23 cellular contexts compared by ENCODE assay signal in genomic region chr4:42478509-42478908, GRCh38.
DNase-seq lines count a peak whose midpoint lies in the region; ATAC-seq and TF ChIP-seq lines count a peak whose summit lies in the region.
"Had no signal": no experiment of that assay in that cellular context is flagged by ENCODE, and none has a peak within 500 bp of the region (broad histone marks: within the 10 kb centered on the region; RNA-seq: fewer than 3 reads in every experiment).

No MANE protein-coding gene starts in this region.

- H3K27me3 ChIP-seq in MM.1S (replicated peaks; ENCODE audit: insufficient read depth, low read length): no peaks in the 10 kb centered on the region
- H3K27me3 ChIP-seq: ascending aorta, stomach, tibial nerve had no signal

- TF ChIP-seq CTCF in OCI-LY7 (conservative IDR thresholded peaks at IDR 0.05; ENCODE audit: low read length): no peak
- TF ChIP-seq CTCF in MM.1S (IDR thresholded peaks at IDR 0.05; ENCODE audit: low read length): no peak

- no peak for DNase-seq in 8988T
- no peak for DNase-seq in HEK293T (ENCODE audit: extremely low spot score)
- DNase-seq in OCI-LY7 (ENCODE audit: low spot score): no peak
- no peak for DNase-seq in MM.1S
- DNase-seq: C1 segment of cervical spinal cord; DMS79 treated with DMSO at 0.1 percent for 48 hours; islet precursor cell; midbrain; naive thymus-derived CD8-positive, alpha-beta T cell; NCI-H1105; NCI-H1930; NCI-H526 treated with DMSO at 0.1 percent for 48 hours; occipital lobe; SK-N-SH; stomach; WERI-Rb-1 had no signal

- BruUV-seq in OCI-LY7 (replicated peaks; lab: Mats Ljungman, UMichigan): no TSS peak

- H3K9me2 ChIP-seq in OCI-LY7 (ENCODE audit: insufficient read depth, low read length) (no peaks in the 10 kb centered on the region), MM.1S (replicated peaks; ENCODE audit: insufficient read depth, low read length) (no peaks in the 10 kb centered on the region)
- H3K9me2 ChIP-seq: SK-N-SH had no signal

- H3K4me2 ChIP-seq in OCI-LY7 (ENCODE audit: low read length) (no peak overlapping the region), MM.1S (ENCODE audit: low read depth, low read length) (no peak overlapping the region)
- H3K4me2 ChIP-seq: SK-N-SH had no signal

- H3K9me3 ChIP-seq in OCI-LY7 (ENCODE audit: low read length) (no peaks in the 10 kb centered on the region), MM.1S (replicated peaks; ENCODE audit: insufficient read depth, low read length) (no peaks in the 10 kb centered on the region)
- H3K9me3 ChIP-seq: ascending aorta, SK-N-SH, stomach, tibial nerve had no signal

- H3K9ac ChIP-seq in MM.1S (ENCODE audit: low read length): no peak overlapping the region
- H3K9ac ChIP-seq: SK-N-SH had no signal

- H3K4me3 ChIP-seq in OCI-LY7 (ENCODE audit: low read depth, low read length, poor library complexity, severe bottlenecking): no peak overlapping the region
- no peak overlapping the region for H3K4me3 ChIP-seq in MM.1S (ENCODE audit: low read length)
- H3K4me3 ChIP-seq: ascending aorta, stomach, tibial nerve had no signal

- H3K4me1 ChIP-seq in OCI-LY7 (ENCODE audit: insufficient read depth, low read length, poor library complexity, severe bottlenecking) (no peaks in the 10 kb centered on the region), MM.1S (ENCODE audit: low read length) (no peaks in the 10 kb centered on the region)
- H3K4me1 ChIP-seq: ascending aorta, stomach, tibial nerve had no signal

- peak; percentile 71 for ATAC-seq in GM18511 (IDR thresholded peaks at IDR 0.05; ENCODE audit: unreplicated experiment)
- peak; percentile 61 for ATAC-seq in GM21447 (IDR thresholded peaks at IDR 0.05; ENCODE audit: unreplicated experiment)
- ATAC-seq in HG02852 (IDR thresholded peaks at IDR 0.05; ENCODE audit: unreplicated experiment): peak; percentile 69
- peak; percentile 63 for ATAC-seq in HG03565 (IDR thresholded peaks at IDR 0.05; ENCODE audit: unreplicated experiment)
- ATAC-seq: activated naive CD4-positive, alpha-beta T cell treated with anti-CD3 and anti-CD28 coated beads, Interleukin-2, amount 50 U/mL, for 72 hours; naive thymus-derived CD8-positive, alpha-beta T cell had no signal

- H3K79me2 ChIP-seq in OCI-LY7 (ENCODE audit: insufficient read depth, low read depth, low read length) (no peaks in the 10 kb centered on the region), MM.1S (ENCODE audit: low read length) (no peaks in the 10 kb centered on the region)

- H2AFZ ChIP-seq in OCI-LY7 (ENCODE audit: low read length) (no peak overlapping the region), MM.1S (ENCODE audit: low read length) (no peak overlapping the region)

- no peak overlapping the region for H3K27ac ChIP-seq in OCI-LY7 (ENCODE audit: low read depth, low read length, poor library complexity, severe bottlenecking)
- no peak overlapping the region for H3K27ac ChIP-seq in MM.1S (ENCODE audit: low read length)
- H3K27ac ChIP-seq: ascending aorta, stomach, tibial nerve, WERI-Rb-1 had no signal

- no peaks in the 10 kb centered on the region for H3F3A ChIP-seq in MM.1S (ENCODE audit: insufficient read depth, low read length)

- CTCF ChIA-PET in HEK293T (lab: Yijun Ruan, JAX): no interaction called here
- CTCF ChIA-PET in OCI-LY7 (lab: Charles Lee; ENCODE audit: unreplicated experiment): no interaction called here

- H4K20me1 ChIP-seq in OCI-LY7 (ENCODE audit: insufficient read depth, low read length) (no peaks in the 10 kb centered on the region), MM.1S (ENCODE audit: insufficient read depth, low read length) (no peaks in the 10 kb centered on the region)

- intact Hi-C loops in OCI-LY7 (cut with micrococcal nuclease; ENCODE audit: unreplicated experiment): no loop called here

- POLR2A ChIA-PET in HEK293T (lab: Yijun Ruan, JAX) (no interaction called here), OCI-LY7 (lab: Charles Lee) (interaction anchor here (0.5 kb wide), 1 partner anchor 11 kb away, joined by 4 read pairs; no protein-coding TSS in a partner anchor)

- H3K36me3 ChIP-seq in OCI-LY7 (ENCODE audit: insufficient read depth, low read length) (peaks cover 68% of the 10 kb centered on the region), MM.1S (replicated peaks; ENCODE audit: insufficient read depth, low read length) (no peaks in the 10 kb centered on the region)
- H3K36me3 ChIP-seq: ascending aorta, stomach had no signal

TF ChIP-seq in HEK293T, 16 proteins besides CTCF, POLR2A, EP300 and RAD21:
- no peak for TF ChIP-seq NFRKB (IDR thresholded peaks at IDR 0.05)
- no peak for TF ChIP-seq HDGF (IDR thresholded peaks at IDR 0.05; ENCODE audit: borderline replicate concordance)
- no peak for TF ChIP-seq ZNF384 (IDR thresholded peaks at IDR 0.05)
- TF ChIP-seq FOXK2 (IDR thresholded peaks at IDR 0.05): no peak
- TF ChIP-seq CTBP1 (IDR thresholded peaks at IDR 0.05; ENCODE audit: borderline replicate concordance): no peak
- no peak for TF ChIP-seq SP1 (IDR thresholded peaks at IDR 0.05)
- TF ChIP-seq, protein P1, sequence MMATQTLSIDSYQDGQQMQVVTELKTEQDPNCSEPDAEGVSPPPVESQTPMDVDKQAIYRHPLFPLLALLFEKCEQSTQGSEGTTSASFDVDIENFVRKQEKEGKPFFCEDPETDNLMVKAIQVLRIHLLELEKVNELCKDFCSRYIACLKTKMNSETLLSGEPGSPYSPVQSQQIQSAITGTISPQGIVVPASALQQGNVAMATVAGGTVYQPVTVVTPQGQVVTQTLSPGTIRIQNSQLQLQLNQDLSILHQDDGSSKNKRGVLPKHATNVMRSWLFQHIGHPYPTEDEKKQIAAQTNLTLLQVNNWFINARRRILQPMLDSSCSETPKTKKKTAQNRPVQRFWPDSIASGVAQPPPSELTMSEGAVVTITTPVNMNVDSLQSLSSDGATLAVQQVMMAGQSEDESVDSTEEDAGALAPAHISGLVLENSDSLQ (IDR thresholded peaks at IDR 0.05): no peak
